ENCODE assay signal across 19 cellular contexts in the genomic region with DNA sequence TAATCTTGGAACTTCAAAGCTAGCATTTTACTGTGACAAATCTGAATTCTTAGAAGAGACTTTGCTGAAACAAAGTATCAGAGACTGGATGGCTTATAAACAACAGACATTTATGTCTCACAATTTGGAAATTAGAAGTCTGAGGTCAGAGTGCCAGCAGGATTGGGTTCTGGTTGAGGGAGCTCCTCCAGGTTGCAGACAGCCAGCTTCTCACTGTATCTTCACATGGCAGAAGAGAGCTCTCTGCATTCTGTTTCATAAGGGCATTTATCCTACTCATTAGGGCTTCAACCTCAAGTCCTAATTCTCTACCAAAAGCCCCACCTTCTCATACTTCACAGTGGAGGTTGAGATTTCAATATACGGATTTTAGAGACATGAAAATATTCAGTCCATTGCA.
DNase-seq lines count a peak whose midpoint lies in the region; ATAC-seq lines count a peak whose summit lies in the region.
"Had no signal": no experiment of that assay in that cellular context is flagged by ENCODE, and none has a peak within 500 bp of the region (broad histone marks: within the 10 kb centered on the region; RNA-seq: fewer than 3 reads in every experiment).

No MANE protein-coding gene starts in this region.

- peak; percentile 14 for ATAC-seq in activated naive CD8-positive, alpha-beta T cell treated with anti-CD3 and anti-CD28 coated beads, Interleukin-2, amount 10 ng/mL, durations not matched to agents 7 days and 5 days (ENCODE audit: low read depth)
- no peak for ATAC-seq in activated naive CD8-positive, alpha-beta T cell treated with anti-CD3 and anti-CD28 coated beads, Interleukin-2, amount 50 U/mL, for 24 hours
- ATAC-seq in activated T-helper 17 cell treated with anti-CD3 and anti-CD28 coated beads, Interleukin-2, amount 50 U/mL, for 72 hours (replicated peaks): peak; percentile 40
- ATAC-seq: HepG2 had no signal

- H3K9me3 Mint-ChIP-seq in activated CD4-positive, alpha-beta T cell treated with anti-CD3 and anti-CD28 coated beads, Interleukin-2, amount 10 ng/mL, durations not matched to agents 24 days and 14 days: no peaks in the 10 kb centered on the region
- H3K9me3 Mint-ChIP-seq in activated naive CD8-positive, alpha-beta T cell treated with anti-CD3 and anti-CD28 coated beads, Interleukin-2, amount 10 ng/mL, durations not matched to agents 7 days and 5 days: no peaks in the 10 kb centered on the region
- H3K9me3 Mint-ChIP-seq in activated naive CD8-positive, alpha-beta T cell treated with anti-CD3 and anti-CD28 coated beads, Interleukin-2, amount 50 U/mL, for 24 hours: peaks cover 16% of the 10 kb centered on the region
- H3K9me3 Mint-ChIP-seq in activated T-helper 17 cell treated with anti-CD3 and anti-CD28 coated beads, Interleukin-2, amount 50 U/mL, for 72 hours: peaks cover 3% of the 10 kb centered on the region
- peaks cover 11% of the 10 kb centered on the region for H3K9me3 Mint-ChIP-seq in activated T-helper 2 cell treated with anti-CD3 and anti-CD28 coated beads, Interferon-gamma antibody, Interleukin-2, Interleukin-4, amounts not matched to agents 10 μg/mL and 5 μg/mL and 100 μg/mL, durations not matched to agents 14 hours and 24 hours and 36 hours

- no peaks in the 10 kb centered on the region for H3K36me3 Mint-ChIP-seq in activated CD4-positive, alpha-beta T cell treated with anti-CD3 and anti-CD28 coated beads, Interleukin-2, amount 10 ng/mL, durations not matched to agents 24 days and 14 days (ENCODE audit: low read depth)
- peaks cover 7% of the 10 kb centered on the region for H3K36me3 Mint-ChIP-seq in activated naive CD8-positive, alpha-beta T cell treated with anti-CD3 and anti-CD28 coated beads, Interleukin-2, amount 10 ng/mL, durations not matched to agents 7 days and 5 days
- H3K36me3 Mint-ChIP-seq in activated naive CD8-positive, alpha-beta T cell treated with anti-CD3 and anti-CD28 coated beads, Interleukin-2, amount 50 U/mL, for 24 hours (ENCODE audit: low read depth): no peaks in the 10 kb centered on the region
- no peaks in the 10 kb centered on the region for H3K36me3 Mint-ChIP-seq in activated T-helper 17 cell treated with anti-CD3 and anti-CD28 coated beads, Interleukin-2, amount 50 U/mL, for 72 hours (ENCODE audit: low read depth)
- peaks cover 4% of the 10 kb centered on the region for H3K36me3 Mint-ChIP-seq in activated T-helper 2 cell treated with anti-CD3 and anti-CD28 coated beads, Interferon-gamma antibody, Interleukin-2, Interleukin-4, amounts not matched to agents 10 μg/mL and 5 μg/mL and 100 μg/mL, durations not matched to agents 14 hours and 24 hours and 36 hours (ENCODE audit: low read depth)

- peaks cover 33% of the 10 kb centered on the region for H3K4me1 Mint-ChIP-seq in activated CD4-positive, alpha-beta T cell treated with anti-CD3 and anti-CD28 coated beads, Interleukin-2, amount 10 ng/mL, durations not matched to agents 24 days and 14 days
- H3K4me1 Mint-ChIP-seq in activated naive CD8-positive, alpha-beta T cell treated with anti-CD3 and anti-CD28 coated beads, Interleukin-2, amount 10 ng/mL, durations not matched to agents 7 days and 5 days: peaks cover 35% of the 10 kb centered on the region
- peaks cover 39% of the 10 kb centered on the region for H3K4me1 Mint-ChIP-seq in activated naive CD8-positive, alpha-beta T cell treated with anti-CD3 and anti-CD28 coated beads, Interleukin-2, amount 50 U/mL, for 24 hours
- H3K4me1 Mint-ChIP-seq in activated T-helper 17 cell treated with anti-CD3 and anti-CD28 coated beads, Interleukin-2, amount 50 U/mL, for 72 hours: peaks cover 32% of the 10 kb centered on the region
- H3K4me1 Mint-ChIP-seq in activated T-helper 2 cell treated with anti-CD3 and anti-CD28 coated beads, Interferon-gamma antibody, Interleukin-2, Interleukin-4, amounts not matched to agents 10 μg/mL and 5 μg/mL and 100 μg/mL, durations not matched to agents 14 hours and 24 hours and 36 hours (ENCODE audit: low read depth): peaks cover 46% of the 10 kb centered on the region

- intact Hi-C loops in activated CD4-positive, alpha-beta T cell treated with anti-CD3 and anti-CD28 coated beads, Interleukin-2, amount 10 ng/mL, durations not matched to agents 24 days and 14 days (cut with micrococcal nuclease): no loop called here
- intact Hi-C loops in activated T-helper 2 cell treated with anti-CD3 and anti-CD28 coated beads, Interferon-gamma antibody, Interleukin-2, Interleukin-4, amounts not matched to agents 10 μg/mL and 5 μg/mL and 100 μg/mL, durations not matched to agents 14 hours and 24 hours and 36 hours (cut with micrococcal nuclease): no loop called here

- peak; percentile 56 for DNase-seq in activated CD4-positive, alpha-beta T cell treated with anti-CD3 and anti-CD28 coated beads, Interleukin-2, amount 10 ng/mL, durations not matched to agents 24 days and 14 days
- DNase-seq in activated CD4-positive, alpha-beta T cell treated with anti-CD3 and anti-CD28 coated beads for 4 hours: no peak
- DNase-seq in activated naive CD8-positive, alpha-beta T cell treated with anti-CD3 and anti-CD28 coated beads, Interleukin-2, amount 10 ng/mL, durations not matched to agents 7 days and 5 days: no peak
- DNase-seq in activated naive CD8-positive, alpha-beta T cell treated with anti-CD3 and anti-CD28 coated beads, Interleukin-2, amount 50 U/mL, for 24 hours: no peak
- DNase-seq in NCI-H2171 treated with DMSO at 0.1 percent for 48 hours (lab: John Stamatoyannopoulos, UW) (no peak), LoVo (ENCODE audit: low spot score) (no peak)
- DNase-seq in activated T-helper 2 cell treated with anti-CD3 and anti-CD28 coated beads, Interferon-gamma antibody, Interleukin-2, Interleukin-4, amounts not matched to agents 10 μg/mL and 5 μg/mL and 100 μg/mL, durations not matched to agents 14 hours and 24 hours and 36 hours (ENCODE audit: low spot score): no peak
- DNase-seq: BE2C, KBM-7, MV-4-11, NCI-H187, NCI-H2107, NCI-H2227 treated with DMSO at 0.1 percent for 48 hours, NCI-H510A treated with DMSO at 0.1 percent for 48 hours, NCI-H774, OCI-M1, SHP77 had no signal

- POLR2A ChIA-PET in activated naive CD8-positive, alpha-beta T cell treated with anti-CD3 and anti-CD28 coated beads, Interleukin-2, amount 10 ng/mL, durations not matched to agents 7 days and 5 days (lab: Charles Lee): interaction anchor here (0.6 kb wide), 1 partner anchor 8 kb away, joined by 3 read pairs; no protein-coding TSS in a partner anchor

- no peaks in the 10 kb centered on the region for H3K27me3 Mint-ChIP-seq in activated CD4-positive, alpha-beta T cell treated with anti-CD3 and anti-CD28 coated beads, Interleukin-2, amount 10 ng/mL, durations not matched to agents 24 days and 14 days
- no peaks in the 10 kb centered on the region for H3K27me3 Mint-ChIP-seq in activated naive CD8-positive, alpha-beta T cell treated with anti-CD3 and anti-CD28 coated beads, Interleukin-2, amount 10 ng/mL, durations not matched to agents 7 days and 5 days
- no peaks in the 10 kb centered on the region for H3K27me3 Mint-ChIP-seq in activated naive CD8-positive, alpha-beta T cell treated with anti-CD3 and anti-CD28 coated beads, Interleukin-2, amount 50 U/mL, for 24 hours
- no peaks in the 10 kb centered on the region for H3K27me3 Mint-ChIP-seq in activated T-helper 17 cell treated with anti-CD3 and anti-CD28 coated beads, Interleukin-2, amount 50 U/mL, for 72 hours
- H3K27me3 Mint-ChIP-seq in activated T-helper 2 cell treated with anti-CD3 and anti-CD28 coated beads, Interferon-gamma antibody, Interleukin-2, Interleukin-4, amounts not matched to agents 10 μg/mL and 5 μg/mL and 100 μg/mL, durations not matched to agents 14 hours and 24 hours and 36 hours (ENCODE audit: low read depth): no peaks in the 10 kb centered on the region

- H3K4me3 Mint-ChIP-seq in activated CD4-positive, alpha-beta T cell treated with anti-CD3 and anti-CD28 coated beads, Interleukin-2, amount 10 ng/mL, durations not matched to agents 24 days and 14 days: peak overlapping the region; percentile 2
- H3K4me3 Mint-ChIP-seq in activated naive CD8-positive, alpha-beta T cell treated with anti-CD3 and anti-CD28 coated beads, Interleukin-2, amount 10 ng/mL, durations not matched to agents 7 days and 5 days: no peak overlapping the region
- no peak overlapping the region for H3K4me3 Mint-ChIP-seq in activated naive CD8-positive, alpha-beta T cell treated with anti-CD3 and anti-CD28 coated beads, Interleukin-2, amount 50 U/mL, for 24 hours
- H3K4me3 Mint-ChIP-seq in activated T-helper 17 cell treated with anti-CD3 and anti-CD28 coated beads, Interleukin-2, amount 50 U/mL, for 72 hours: peak overlapping the region; percentile 51
- no peak overlapping the region for H3K4me3 Mint-ChIP-seq in activated T-helper 2 cell treated with anti-CD3 and anti-CD28 coated beads, Interferon-gamma antibody, Interleukin-2, Interleukin-4, amounts not matched to agents 10 μg/mL and 5 μg/mL and 100 μg/mL, durations not matched to agents 14 hours and 24 hours and 36 hours (ENCODE audit: low read depth)

- H3K27ac Mint-ChIP-seq in activated CD4-positive, alpha-beta T cell treated with anti-CD3 and anti-CD28 coated beads, Interleukin-2, amount 10 ng/mL, durations not matched to agents 24 days and 14 days: no peak overlapping the region
- H3K27ac Mint-ChIP-seq in activated naive CD8-positive, alpha-beta T cell treated with anti-CD3 and anti-CD28 coated beads, Interleukin-2, amount 10 ng/mL, durations not matched to agents 7 days and 5 days: no peak overlapping the region
- H3K27ac Mint-ChIP-seq in activated naive CD8-positive, alpha-beta T cell treated with anti-CD3 and anti-CD28 coated beads, Interleukin-2, amount 50 U/mL, for 24 hours: no peak overlapping the region
- peak overlapping the region; percentile 74 for H3K27ac Mint-ChIP-seq in activated T-helper 17 cell treated with anti-CD3 and anti-CD28 coated beads, Interleukin-2, amount 50 U/mL, for 72 hours
- H3K27ac Mint-ChIP-seq in activated T-helper 2 cell treated with anti-CD3 and anti-CD28 coated beads, Interferon-gamma antibody, Interleukin-2, Interleukin-4, amounts not matched to agents 10 μg/mL and 5 μg/mL and 100 μg/mL, durations not matched to agents 14 hours and 24 hours and 36 hours: no peak overlapping the region

Comparison
In these comparisons a context has a peak if more than half of its experiments do, and no peak if none do; other contexts are left out.
1. H3K4me3 Mint-ChIP-seq: peak in activated CD4-positive, alpha-beta T cell treated with anti-CD3 and anti-CD28 coated beads, Interleukin-2, amount 10 ng/mL, durations not matched to agents 24 days and 14 days (single experiment) and activated T-helper 17 cell treated with anti-CD3 and anti-CD28 coated beads, Interleukin-2, amount 50 U/mL, for 72 hours (single experiment); none in activated naive CD8-positive, alpha-beta T cell treated with anti-CD3 and anti-CD28 coated beads, Interleukin-2, amount 10 ng/mL, durations not matched to agents 7 days and 5 days (single experiment), activated naive CD8-positive, alpha-beta T cell treated with anti-CD3 and anti-CD28 coated beads, Interleukin-2, amount 50 U/mL, for 24 hours (single experiment) and activated T-helper 2 cell treated with anti-CD3 and anti-CD28 coated beads, Interferon-gamma antibody, Interleukin-2, Interleukin-4, amounts not matched to agents 10 μg/mL and 5 μg/mL and 100 μg/mL, durations not matched to agents 14 hours and 24 hours and 36 hours (single experiment).